ENCODE assay signal across 18 cellular contexts in genomic region chr10:125296598-125296997, GRCh38.
"Had no signal": no experiment of that assay in that cellular context is flagged by ENCODE, and none has a peak within 500 bp of the region (broad histone marks: within the 10 kb centered on the region; RNA-seq: fewer than 3 reads in every experiment).

No MANE protein-coding gene starts in this region.

- DNase-seq: effector memory CD8-positive, alpha-beta T cell; esophagus squamous epithelium; foreskin fibroblast; immature natural killer cell; left colon; mucosa of descending colon; naive thymus-derived CD8-positive, alpha-beta T cell; posterior cingulate gyrus; spleen; stimulated activated CD4-positive, alpha-beta T cell treated with anti-CD3 and anti-CD28 coated beads, Interleukin-15, amount 100 ng/mL, for 24 hours; stimulated activated CD4-positive, alpha-beta T cell treated with anti-CD3 and anti-CD28 coated beads, Interleukin-1b, Interleukin-23, amount 100 ng/mL, for 48 hours; stimulated activated CD4-positive, alpha-beta T cell treated with anti-CD3 and anti-CD28 coated beads, Interleukin-4, amount 100 ng/mL, for 24 hours; tibial artery had no signal

- H3K27ac ChIP-seq: esophagus squamous epithelium, neutrophil, spleen, tibial artery, upper lobe of left lung, vagina had no signal

- ATAC-seq: effector memory CD8-positive, alpha-beta T cell; left colon; mucosa of descending colon; naive thymus-derived CD8-positive, alpha-beta T cell; sciatic nerve; stimulated activated memory B cell treated with anti-CD40 and anti-IgM and Interleukin-4, amounts not matched to agents 10 μg/mL and 1 μg/mL and 100 μg/mL, for 72 hours had no signal

- H3K4me3 ChIP-seq: esophagus squamous epithelium, mucosa of descending colon, spleen, tibial artery, upper lobe of left lung, vagina had no signal
